Comparison of ENCODE assay signal across 11 cellular contexts in genomic region chr12:6950401-6950801, GRCh38. TPM values are rescaled to one million over a fixed set of nuclear protein-coding genes. Genes with fewer than 3 reads are reported as not detected.
DNase-seq lines count a peak whose midpoint lies in the region; ATAC-seq, FAIRE-seq and TF ChIP-seq lines count a peak whose summit lies in the region.
"Had no signal": no experiment of that assay in that cellular context is flagged by ENCODE, and none has a peak within 500 bp of the region (broad histone marks: within the 10 kb centered on the region; RNA-seq: fewer than 3 reads in every experiment).

No MANE protein-coding gene starts in this region.

- ATAC-seq in activated CD8-positive, alpha-beta memory T cell treated with anti-CD3 and anti-CD28 coated beads, Interleukin-2, amount 10 ng/mL, durations not matched to agents 7 days and 5 days, result no peak
- no peak for ATAC-seq in HG03457 (IDR thresholded peaks at IDR 0.05; ENCODE audit: unreplicated experiment)

- H3K27ac ChIP-seq in kidney (ENCODE audit: low read depth in 2 of 2, low read length in 2 of 2) (no peak overlapping the region), adrenal gland (peak overlapping the region in 2 of 5 donors; percentile 3 to 68)

- intact Hi-C loops in kidney (cut with DNase I), result no loop called here
- intact Hi-C loops in adrenal gland (cut with DNase I), result loop anchor here (10.0 kb wide), 2 partner anchors 76 to 164 kb away; partner anchors contain the start of gene SPSB2 (in 1 of the 2)

- peak; percentile 1 for TF ChIP-seq CTCF in AG04449 (IDR thresholded peaks at IDR 0.05; ENCODE audit: insufficient read depth, low read length, missing control alignments)
- peak; percentile 41 for TF ChIP-seq CTCF in GM13976 (IDR thresholded peaks at IDR 0.05; ENCODE audit: borderline replicate concordance, control extremely low read depth, extremely low read depth, insufficient read depth, missing control alignments)
- no peak for TF ChIP-seq CTCF in kidney (IDR thresholded peaks at IDR 0.05; ENCODE audit: borderline replicate concordance, extremely low read depth, insufficient read depth)
- TF ChIP-seq CTCF in adrenal gland (IDR thresholded peaks at IDR 0.05), result no peak

- H3K36me3 ChIP-seq in kidney (ENCODE audit: control insufficient read depth in 1 of 2, insufficient read depth in 2 of 2, low read length in 2 of 2), result no peaks in the 10 kb centered on the region
- H3K36me3 ChIP-seq in adrenal gland (replicated peaks in 1 of 2), result no peaks in the 10 kb centered on the region

- H3K9me3 ChIP-seq in kidney (ENCODE audit: control insufficient read depth in 1 of 2, low read length in 2 of 2) (no peaks in the 10 kb centered on the region), adrenal gland (replicated peaks in 1 of 3) (no peaks in the 10 kb centered on the region)

- WGBS in adrenal gland, 4 donors, result 73 to 100% (median 75%) methylated on average over 1 of the region's 1 CpG

- H3K4me1 ChIP-seq in kidney (ENCODE audit: control insufficient read depth in 1 of 2, insufficient read depth in 1 of 2, low read depth in 1 of 2, low read length in 2 of 2) (peaks cover 11 to 16% of the 10 kb centered on the region in 2 donors), adrenal gland (replicated peaks in 1 of 2) (peaks cover 20 to 39% of the 10 kb centered on the region in 2 donors)

- H3K4me1 Mint-ChIP-seq in activated CD8-positive, alpha-beta memory T cell treated with anti-CD3 and anti-CD28 coated beads, Interleukin-2, amount 10 ng/mL, durations not matched to agents 7 days and 5 days, result peaks cover 76% of the 10 kb centered on the region

- FAIRE-seq in kidney (lab: Jason Lieb, UNC), result no peak
- FAIRE-seq: G401.6 had no signal

- CTCF ChIA-PET in AG04449 (lab: Yijun Ruan, JAX), result interaction anchor here (1.2 to 11.4 kb wide), 3 partner anchors 10 to 67 kb away, joined by 6 to 226 read pairs (median 6); partner anchors contain the start of gene LPCAT3
- CTCF ChIA-PET in activated CD8-positive, alpha-beta memory T cell treated with anti-CD3 and anti-CD28 coated beads, Interleukin-2, amount 10 ng/mL, durations not matched to agents 7 days and 5 days (lab: Charles Lee), result interaction anchor here (1.5 to 17.6 kb wide), 11 partner anchors 10 to 162 kb away, joined by 3 to 709 read pairs (median 13); partner anchors contain the start of genes C1RL, EMG1, LPCAT3 and PHB2

- H3K27ac Mint-ChIP-seq in activated CD8-positive, alpha-beta memory T cell treated with anti-CD3 and anti-CD28 coated beads, Interleukin-2, amount 10 ng/mL, durations not matched to agents 7 days and 5 days, result peak overlapping the region; percentile 96

- no peaks in the 10 kb centered on the region for H3K9me3 Mint-ChIP-seq in activated CD8-positive, alpha-beta memory T cell treated with anti-CD3 and anti-CD28 coated beads, Interleukin-2, amount 10 ng/mL, durations not matched to agents 7 days and 5 days (ENCODE audit: low read depth)

- no peaks in the 10 kb centered on the region for H3K27me3 Mint-ChIP-seq in activated CD8-positive, alpha-beta memory T cell treated with anti-CD3 and anti-CD28 coated beads, Interleukin-2, amount 10 ng/mL, durations not matched to agents 7 days and 5 days

- H3K4me3 ChIP-seq in AG04449 (ENCODE audit: low read depth, low read length) (no peak overlapping the region), kidney (ENCODE audit: low read length in 2 of 2) (no peak overlapping the region), adrenal gland (no peak overlapping the region)
- H3K4me3 ChIP-seq: lung had no signal

- peak overlapping the region; percentile 93 for H3K4me3 Mint-ChIP-seq in activated CD8-positive, alpha-beta memory T cell treated with anti-CD3 and anti-CD28 coated beads, Interleukin-2, amount 10 ng/mL, durations not matched to agents 7 days and 5 days

- no peak overlapping the region for H3K9ac ChIP-seq in kidney (ENCODE audit: low read length in 2 of 2)

- H3K36me3 Mint-ChIP-seq in activated CD8-positive, alpha-beta memory T cell treated with anti-CD3 and anti-CD28 coated beads, Interleukin-2, amount 10 ng/mL, durations not matched to agents 7 days and 5 days, result peaks cover 30% of the 10 kb centered on the region

- DNase-seq in AG04449 (ENCODE audit: low read depth, low spot score) (no peak), GM13976 (ENCODE audit: low spot score) (peak; percentile 45), kidney (peak; percentile 27), NCI-H510A treated with DMSO at 0.1 percent for 48 hours (lab: John Stamatoyannopoulos, UW) (no peak), nucleus accumbens (lab: John Stamatoyannopoulos, UW) (no peak), adrenal gland (no peak)
- peak; percentile 74 for DNase-seq in activated CD8-positive, alpha-beta memory T cell treated with anti-CD3 and anti-CD28 coated beads, Interleukin-2, amount 10 ng/mL, durations not matched to agents 7 days and 5 days

- POLR2A ChIA-PET in AG04449 (lab: Yijun Ruan, JAX), result no interaction called here

- in situ Hi-C loops in GM13976 (cut with MboI; ENCODE audit: low sequenced_read_pairs, unreplicated experiment), result no loop called here

- H3K27me3 ChIP-seq in adrenal gland, result no peaks in the 10 kb centered on the region

- TF ChIP-seq POLR2A in adrenal gland (IDR thresholded peaks at IDR 0.05), result no peak

RNA-seq across cellular contexts. Expression of gene PTPN6, which starts 0.8 kb away (rescaled TPM):
- total RNA-seq in activated CD8-positive, alpha-beta memory T cell treated with anti-CD3 and anti-CD28 coated beads, Interleukin-2, amount 10 ng/mL, durations not matched to agents 7 days and 5 days, result 100 to 1,000 TPM; 283 to 367 TPM
- total RNA-seq in kidney (70.8 TPM), adrenal gland (10 to 100 TPM; 24.5 to 86.2 (median 63.5) TPM)
- polyA plus RNA-seq in kidney (ENCODE audit: insufficient read depth, low read depth, low replicate concordance) (38.0 TPM), adrenal gland (100 to 1,000 TPM in 2 of 3 donors, 10 to 100 TPM in 1; 36.2 to 204 (median 127) TPM)

RNA-seq across cellular contexts. Expression of gene C12orf57, which starts 6.6 kb away (rescaled TPM):
- total RNA-seq in activated CD8-positive, alpha-beta memory T cell treated with anti-CD3 and anti-CD28 coated beads, Interleukin-2, amount 10 ng/mL, durations not matched to agents 7 days and 5 days, result 100 to 1,000 TPM; 120 to 132 TPM
- total RNA-seq in kidney (175 TPM), adrenal gland (100 to 1,000 TPM; 152 to 505 (median 289) TPM)
- polyA plus RNA-seq in kidney (ENCODE audit: insufficient read depth, low read depth, low replicate concordance) (336 TPM), adrenal gland (100 to 1,000 TPM in 2 of 3 donors, 10 to 100 TPM in 1; 58.4 to 335 (median 271) TPM)

RNA-seq across cellular contexts. Expression of gene RNU7-1, which starts 6.8 kb away (rescaled TPM):
- not detected for total RNA-seq in activated CD8-positive, alpha-beta memory T cell treated with anti-CD3 and anti-CD28 coated beads, Interleukin-2, amount 10 ng/mL, durations not matched to agents 7 days and 5 days
- total RNA-seq in kidney (not detected), adrenal gland (not detected)
- polyA plus RNA-seq in kidney (ENCODE audit: insufficient read depth, low read depth, low replicate concordance) (not detected), adrenal gland (not detected)
- total RNA-seq: lung, NCI-H460 had no signal
- polyA plus RNA-seq: lung had no signal

RNA-seq across cellular contexts. Expression of gene PHB2, which starts 20.1 kb away (rescaled TPM):
- total RNA-seq in activated CD8-positive, alpha-beta memory T cell treated with anti-CD3 and anti-CD28 coated beads, Interleukin-2, amount 10 ng/mL, durations not matched to agents 7 days and 5 days, result 100 to 1,000 TPM; 211 to 271 TPM
- total RNA-seq in kidney, result 141 TPM
- polyA plus RNA-seq in kidney (ENCODE audit: insufficient read depth, low read depth, low replicate concordance), result 222 TPM
- total RNA-seq in adrenal gland, result 100 to 1,000 TPM; 158 to 344 (median 227) TPM
- 100 to 1,000 TPM; 128 to 222 (median 131) TPM for polyA plus RNA-seq in adrenal gland

RNA-seq across cellular contexts. Expression of gene EMG1, which starts 20.3 kb away (rescaled TPM):
- total RNA-seq in activated CD8-positive, alpha-beta memory T cell treated with anti-CD3 and anti-CD28 coated beads, Interleukin-2, amount 10 ng/mL, durations not matched to agents 7 days and 5 days, result 10 to 100 TPM; 59.9 to 69.5 TPM
- 50.3 TPM for total RNA-seq in kidney
- 74.3 TPM for polyA plus RNA-seq in kidney (ENCODE audit: insufficient read depth, low read depth, low replicate concordance)
- 10 to 100 TPM; 21.9 to 54.4 (median 39.2) TPM for total RNA-seq in adrenal gland
- polyA plus RNA-seq in adrenal gland, result 10 to 100 TPM; 14.2 to 43.1 (median 15.6) TPM

Comparison
In these comparisons a context has a peak if more than half of its experiments do, and no peak if none do; other contexts are left out.
1. DNase-seq: peak in GM13976 (single experiment), activated CD8-positive, alpha-beta memory T cell treated with anti-CD3 and anti-CD28 coated beads, Interleukin-2, amount 10 ng/mL, durations not matched to agents 7 days and 5 days (single experiment) and kidney (single experiment); none in AG04449 (single experiment), NCI-H510A treated with DMSO at 0.1 percent for 48 hours (single experiment), nucleus accumbens (0 of 56) and adrenal gland (0 of 7).
2. CTCF ChIP-seq: peak in AG04449 (single experiment) and GM13976 (single experiment); none in kidney (single experiment) and adrenal gland (0 of 6).